In genomic region chr16:11345040-11345862, GRCh38 we compare ENCODE assay signal across 1 cellular context.
TF ChIP-seq lines count a peak whose summit lies in the region.

RMI2 (plus strand) TSS chr16:11345459; CDS start chr16:11345472, 13 bp downstream.

TF ChIP-seq in H1, 55 proteins besides CTCF, POLR2A, EP300 and RAD21 (continued from another document):
- TF ChIP-seq KDM1A (IDR thresholded peaks at IDR 0.05; ENCODE audit: borderline replicate concordance, low read length) (no peak), SIN3A (conservative IDR thresholded peaks at IDR 0.05 in 1 of 2, IDR thresholded peaks at IDR 0.05 in 1 of 2; ENCODE audit: low read depth in 1 of 2, low read length in 2 of 2) (no peak), TAF7 (optimal IDR thresholded peaks at IDR 0.05; ENCODE audit: borderline replicate concordance, low read depth, low read length) (peak; percentile 75), CEBPB (IDR thresholded peaks at IDR 0.05; ENCODE audit: low read depth, low read length) (no peak), HDAC2 (IDR thresholded peaks at IDR 0.05; ENCODE audit: borderline replicate concordance in 1 of 2, low read depth in 2 of 2, low read length in 2 of 2) (no peak), SIRT6 (IDR thresholded peaks at IDR 0.05; ENCODE audit: low read length) (no peak), ASH2L (IDR thresholded peaks at IDR 0.05; ENCODE audit: low read length) (peak; percentile 50), BRCA1 (IDR thresholded peaks at IDR 0.05; ENCODE audit: low read depth, low read length) (no peak), RXRA (IDR thresholded peaks at IDR 0.05; ENCODE audit: insufficient read depth, low read depth, low read length) (no peak), ATF2 (IDR thresholded peaks at IDR 0.05; ENCODE audit: low read length) (no peak), CBX8 (IDR thresholded peaks at IDR 0.05; ENCODE audit: borderline replicate concordance, low read depth, low read length) (no peak), TAF1 (IDR thresholded peaks at IDR 0.05; ENCODE audit: low read depth, low read length) (peak; percentile 87), CHD7 (IDR thresholded peaks at IDR 0.05; ENCODE audit: insufficient replicate concordance, low read length) (no peak), NRF1 (IDR thresholded peaks at IDR 0.05; ENCODE audit: low read depth, low read length) (no peak), SP4 (IDR thresholded peaks at IDR 0.05; ENCODE audit: low read length) (no peak), USF2 (IDR thresholded peaks at IDR 0.05; ENCODE audit: low read length) (no peak), ATF3 (IDR thresholded peaks at IDR 0.05; ENCODE audit: insufficient read depth, low read depth, low read length) (no peak), E2F6 (IDR thresholded peaks at IDR 0.05) (peak; percentile 99), EGR1 (IDR thresholded peaks at IDR 0.05; ENCODE audit: borderline replicate concordance, low read depth, low read length) (no peak), GTF2F1 (IDR thresholded peaks at IDR 0.05; ENCODE audit: borderline replicate concordance, low read depth, low read length) (no peak), YY1 (IDR thresholded peaks at IDR 0.05; ENCODE audit: low read depth, low read length) (peak; percentile 93), RNF2 (IDR thresholded peaks at IDR 0.05; ENCODE audit: borderline replicate concordance, low read depth, low read length, missing control alignments, poor library complexity, severe bottlenecking) (no peak), RFX5 (IDR thresholded peaks at IDR 0.05; ENCODE audit: borderline replicate concordance, low read depth, low read length) (no peak), CBX5 (IDR thresholded peaks at IDR 0.05; ENCODE audit: low read depth, low read length) (no peak), NANOG (IDR thresholded peaks at IDR 0.05; ENCODE audit: insufficient read depth, low read depth, low read length, poor library complexity, severe bottlenecking) (no peak), CREB1 (IDR thresholded peaks at IDR 0.05) (peak; percentile 46; the same call in 1 of the 2 replicates), CHD1 (IDR thresholded peaks at IDR 0.05; ENCODE audit: low read depth, low read length) (no peak), JUN (IDR thresholded peaks at IDR 0.05; ENCODE audit: low read depth, low read length) (no peak), MAFK (IDR thresholded peaks at IDR 0.05; ENCODE audit: low read depth, low read length) (no peak), BACH1 (IDR thresholded peaks at IDR 0.05; ENCODE audit: low read length) (no peak)
